In the genomic region with DNA sequence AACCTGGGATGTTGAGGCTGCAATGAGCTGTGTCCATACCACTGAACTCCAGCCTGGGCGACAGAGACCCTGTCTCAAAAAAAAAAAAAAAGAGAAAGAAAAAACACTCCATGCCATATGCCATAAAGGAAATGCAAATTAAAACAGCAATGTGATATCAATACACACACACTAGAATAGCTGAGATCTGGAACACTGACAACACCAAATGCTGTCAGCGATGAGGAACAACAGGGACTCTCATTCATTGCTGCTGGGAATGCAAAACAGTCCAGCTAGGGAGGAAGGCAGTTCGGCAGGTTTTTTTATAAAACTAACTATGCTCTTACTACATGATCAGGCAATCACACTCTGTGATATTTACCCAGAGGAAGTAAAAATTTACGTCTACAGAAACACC, we compare ENCODE assay signal across 22 cellular contexts. TPM values are rescaled to one million over a fixed set of nuclear protein-coding genes. Genes with fewer than 3 reads are reported as not detected.
DNase-seq lines count a peak whose midpoint lies in the region; ATAC-seq and TF ChIP-seq lines count a peak whose summit lies in the region.
"Had no signal": no experiment of that assay in that cellular context is flagged by ENCODE, and none has a peak within 500 bp of the region (broad histone marks: within the 10 kb centered on the region; RNA-seq: fewer than 3 reads in every experiment).

No MANE protein-coding gene starts in this region.

- intact Hi-C loops in colonic mucosa (cut with DNase I): loop anchor here (10.0 kb wide), 1 partner anchor 175 kb away; no protein-coding TSS in a partner anchor

- H3K4me2 ChIP-seq in neural progenitor cell: no peak overlapping the region
- H3K4me2 ChIP-seq: hepatocyte had no signal

- H3F3A ChIP-seq in neural progenitor cell (ENCODE audit: low read depth): peaks cover 25% of the 10 kb centered on the region

- CTCF ChIA-PET in activated CD8-positive, alpha-beta memory T cell treated with anti-CD3 and anti-CD28 coated beads, Interleukin-2, amount 10 ng/mL, durations not matched to agents 7 days and 5 days (lab: Charles Lee): interaction anchor here (0.8 to 1.5 kb wide), 3 partner anchors 17 to 115 kb away, joined by 3 read pairs; no protein-coding TSS in a partner anchor

- peaks cover 8% of the 10 kb centered on the region for H3K27me3 Mint-ChIP-seq in neural progenitor cell (ENCODE audit: insufficient read depth, low read depth)
- no peaks in the 10 kb centered on the region for H3K27me3 Mint-ChIP-seq in activated CD8-positive, alpha-beta memory T cell treated with anti-CD3 and anti-CD28 coated beads, Interleukin-2, amount 10 ng/mL, durations not matched to agents 7 days and 5 days
- H3K27me3 Mint-ChIP-seq: activated CD4-positive, alpha-beta T cell treated with anti-CD3 and anti-CD28 coated beads, Interleukin-2, amount 10 ng/mL, durations not matched to agents 7 days and 5 days; stimulated activated naive CD8-positive, alpha-beta T cell treated with anti-CD3 and anti-CD28 coated beads, Interleukin-15, Interleukin-2, amounts not matched to agents 100 ng/mL and 50 ng/mL, for 24 hours had no signal

- peaks cover 15% of the 10 kb centered on the region for H4K20me1 ChIP-seq in neural progenitor cell (ENCODE audit: low read depth)

- H3K27ac Mint-ChIP-seq in neural progenitor cell: peak overlapping the region; percentile 17
- no peak overlapping the region for H3K27ac Mint-ChIP-seq in activated CD8-positive, alpha-beta memory T cell treated with anti-CD3 and anti-CD28 coated beads, Interleukin-2, amount 10 ng/mL, durations not matched to agents 7 days and 5 days
- H3K27ac Mint-ChIP-seq: activated CD4-positive, alpha-beta T cell treated with anti-CD3 and anti-CD28 coated beads, Interleukin-2, amount 10 ng/mL, durations not matched to agents 7 days and 5 days; activated naive CD4-positive, alpha-beta T cell treated with anti-CD3 and anti-CD28 coated beads, Interleukin-2, amount 10 ng/mL, durations not matched to agents 7 days and 5 days; activated T-cell treated with anti-CD3 and anti-CD28 coated beads, Interleukin-2, amount 50 U/mL, for 72 hours; stimulated activated naive CD8-positive, alpha-beta T cell treated with anti-CD3 and anti-CD28 coated beads, Interleukin-15, Interleukin-2, amounts not matched to agents 100 ng/mL and 50 ng/mL, for 24 hours had no signal

- H3K4me1 ChIP-seq in colonic mucosa (peaks cover 15% of the 10 kb centered on the region), neural progenitor cell (peaks cover 12% of the 10 kb centered on the region)

- H3K9me3 ChIP-seq in colonic mucosa: no peaks in the 10 kb centered on the region
- H3K9me3 ChIP-seq in neural progenitor cell (ENCODE audit: low read depth): no peaks in the 10 kb centered on the region
- H3K9me3 ChIP-seq: esophagus squamous epithelium, psoas muscle, tibial artery had no signal

- no peaks in the 10 kb centered on the region for H3K9me3 Mint-ChIP-seq in neural progenitor cell
- no peaks in the 10 kb centered on the region for H3K9me3 Mint-ChIP-seq in activated CD8-positive, alpha-beta memory T cell treated with anti-CD3 and anti-CD28 coated beads, Interleukin-2, amount 10 ng/mL, durations not matched to agents 7 days and 5 days (ENCODE audit: low read depth)
- H3K9me3 Mint-ChIP-seq: activated CD4-positive, alpha-beta T cell treated with anti-CD3 and anti-CD28 coated beads, Interleukin-2, amount 10 ng/mL, durations not matched to agents 7 days and 5 days; activated naive CD4-positive, alpha-beta T cell treated with anti-CD3 and anti-CD28 coated beads, Interleukin-2, amount 10 ng/mL, durations not matched to agents 7 days and 5 days; activated T-cell treated with anti-CD3 and anti-CD28 coated beads, Interleukin-2, amount 50 U/mL, for 72 hours; stimulated activated naive CD8-positive, alpha-beta T cell treated with anti-CD3 and anti-CD28 coated beads, Interleukin-15, Interleukin-2, amounts not matched to agents 100 ng/mL and 50 ng/mL, for 24 hours had no signal

- H3K9ac ChIP-seq in colonic mucosa (ENCODE audit: low read depth in 2 of 2, low read length in 2 of 2) (no peak overlapping the region), neural progenitor cell (no peak overlapping the region)

- no peaks in the 10 kb centered on the region for H3K36me3 Mint-ChIP-seq in neural progenitor cell
- no peaks in the 10 kb centered on the region for H3K36me3 Mint-ChIP-seq in activated CD8-positive, alpha-beta memory T cell treated with anti-CD3 and anti-CD28 coated beads, Interleukin-2, amount 10 ng/mL, durations not matched to agents 7 days and 5 days
- H3K36me3 Mint-ChIP-seq: activated naive CD4-positive, alpha-beta T cell treated with anti-CD3 and anti-CD28 coated beads, Interleukin-2, amount 10 ng/mL, durations not matched to agents 7 days and 5 days had no signal

- H3K4me3 Mint-ChIP-seq in neural progenitor cell: no peak overlapping the region
- H3K4me3 Mint-ChIP-seq in activated CD8-positive, alpha-beta memory T cell treated with anti-CD3 and anti-CD28 coated beads, Interleukin-2, amount 10 ng/mL, durations not matched to agents 7 days and 5 days: no peak overlapping the region
- H3K4me3 Mint-ChIP-seq: activated CD4-positive, alpha-beta T cell treated with anti-CD3 and anti-CD28 coated beads, Interleukin-2, amount 10 ng/mL, durations not matched to agents 7 days and 5 days; activated naive CD4-positive, alpha-beta T cell treated with anti-CD3 and anti-CD28 coated beads, Interleukin-2, amount 10 ng/mL, durations not matched to agents 7 days and 5 days; activated T-cell treated with anti-CD3 and anti-CD28 coated beads, Interleukin-2, amount 50 U/mL, for 72 hours; stimulated activated naive CD8-positive, alpha-beta T cell treated with anti-CD3 and anti-CD28 coated beads, Interleukin-15, Interleukin-2, amounts not matched to agents 100 ng/mL and 50 ng/mL, for 24 hours had no signal

- H3K4me3 ChIP-seq in colonic mucosa (no peak overlapping the region), neural progenitor cell (no peak overlapping the region)
- H3K4me3 ChIP-seq: esophagus squamous epithelium, hepatocyte, psoas muscle, tibial artery had no signal

- H3K27ac ChIP-seq in colonic mucosa (no peak overlapping the region), neural progenitor cell (no peak overlapping the region)
- H3K27ac ChIP-seq: C4-2B, esophagus squamous epithelium, hepatocyte, psoas muscle, tibial artery, WERI-Rb-1 had no signal

- no peak overlapping the region for H2AFZ ChIP-seq in neural progenitor cell (replicated peaks)
- H2AFZ ChIP-seq: hepatocyte had no signal

- no peaks in the 10 kb centered on the region for H3K36me3 ChIP-seq in colonic mucosa
- H3K36me3 ChIP-seq in neural progenitor cell: no peaks in the 10 kb centered on the region
- H3K36me3 ChIP-seq: esophagus squamous epithelium, tibial artery, WERI-Rb-1 had no signal

- DNase-seq in NCI-H1048 (lab: John Stamatoyannopoulos, UW) (peak; percentile 67), NCI-H2171 (lab: John Stamatoyannopoulos, UW) (peak; percentile 41), colonic mucosa (peak; percentile 18), neural progenitor cell (ENCODE audit: low spot score) (no peak), NCI-H146 (lab: John Stamatoyannopoulos, UW) (no peak)
- no peak for DNase-seq in activated naive CD4-positive, alpha-beta T cell (lab: John Stamatoyannopoulos, UW)
- DNase-seq in activated CD8-positive, alpha-beta memory T cell treated with anti-CD3 and anti-CD28 coated beads, Interleukin-2, amount 10 ng/mL, durations not matched to agents 7 days and 5 days: no peak
- DNase-seq: activated CD4-positive, alpha-beta T cell treated with anti-CD3 and anti-CD28 coated beads, Interleukin-2, amount 10 ng/mL, durations not matched to agents 7 days and 5 days; activated naive CD4-positive, alpha-beta T cell treated with anti-CD3 and anti-CD28 coated beads, Interleukin-2, amount 10 ng/mL, durations not matched to agents 7 days and 5 days; activated T-cell treated with anti-CD3 and anti-CD28 coated beads, Interleukin-2, amount 50 U/mL, for 72 hours; esophagus squamous epithelium; NCI-H1436; NCI-H524 treated with DMSO at 0.1 percent for 48 hours; psoas muscle; RPMI8226; T-helper 2 cell; tibial artery; WERI-Rb-1 had no signal

- no peaks in the 10 kb centered on the region for H3K27me3 ChIP-seq in colonic mucosa
- no peaks in the 10 kb centered on the region for H3K27me3 ChIP-seq in neural progenitor cell
- H3K27me3 ChIP-seq: esophagus squamous epithelium, hepatocyte, tibial artery had no signal

- TF ChIP-seq CTCF in colonic mucosa (IDR thresholded peaks at IDR 0.05) (no peak), neural progenitor cell (IDR thresholded peaks at IDR 0.05) (no peak)

- peaks cover 11% of the 10 kb centered on the region for H3K4me1 Mint-ChIP-seq in neural progenitor cell
- peaks cover 12% of the 10 kb centered on the region for H3K4me1 Mint-ChIP-seq in activated CD8-positive, alpha-beta memory T cell treated with anti-CD3 and anti-CD28 coated beads, Interleukin-2, amount 10 ng/mL, durations not matched to agents 7 days and 5 days

- H3K79me2 ChIP-seq in neural progenitor cell (ENCODE audit: low read depth): no peaks in the 10 kb centered on the region
- H3K79me2 ChIP-seq: hepatocyte had no signal

- ATAC-seq in activated CD8-positive, alpha-beta memory T cell treated with anti-CD3 and anti-CD28 coated beads, Interleukin-2, amount 10 ng/mL, durations not matched to agents 7 days and 5 days: no peak
- no peak for ATAC-seq in HG02938 (IDR thresholded peaks at IDR 0.05; ENCODE audit: unreplicated experiment)
- ATAC-seq: activated T-cell treated with anti-CD3 and anti-CD28 coated beads, Interleukin-2, amount 50 U/mL, for 72 hours; psoas muscle had no signal

RNA-seq across cellular contexts. Expression of a gene that starts 3.4 kb away (rescaled TPM):
- 1 to 10 TPM; 4.3 to 4.5 TPM for total RNA-seq in colonic mucosa
- total RNA-seq in neural progenitor cell (ENCODE audit: low replicate concordance): 1.9 and 5.3 TPM in 2 replicates
- 1 to 10 TPM; 3.6 to 4.4 TPM for total RNA-seq in activated CD8-positive, alpha-beta memory T cell treated with anti-CD3 and anti-CD28 coated beads, Interleukin-2, amount 10 ng/mL, durations not matched to agents 7 days and 5 days

RNA-seq across cellular contexts. Expression of a gene that starts 5.4 kb away (rescaled TPM):
- total RNA-seq in colonic mucosa (10 to 100 TPM; 15.9 to 28.1 TPM), neural progenitor cell (ENCODE audit: low replicate concordance) (9.9 and 20.6 TPM in 2 replicates)
- total RNA-seq in activated CD8-positive, alpha-beta memory T cell treated with anti-CD3 and anti-CD28 coated beads, Interleukin-2, amount 10 ng/mL, durations not matched to agents 7 days and 5 days: 10 to 100 TPM; 23.8 to 29.8 TPM

RNA-seq across cellular contexts. Expression of a gene that starts 10.8 kb away (rescaled TPM):
- 100 to 1,000 TPM; 130 to 192 TPM for total RNA-seq in colonic mucosa
- 83.8 and 143 TPM in 2 replicates for total RNA-seq in neural progenitor cell (ENCODE audit: low replicate concordance)
- 100 to 1,000 TPM; 169 to 216 TPM for total RNA-seq in activated CD8-positive, alpha-beta memory T cell treated with anti-CD3 and anti-CD28 coated beads, Interleukin-2, amount 10 ng/mL, durations not matched to agents 7 days and 5 days

Comparison
In these comparisons a context has a peak if more than half of its experiments do, and no peak if none do; other contexts are left out.
1. DNase-seq: peak in NCI-H1048 (single experiment), NCI-H2171 (single experiment) and colonic mucosa (single experiment); none in neural progenitor cell (single experiment), activated naive CD4-positive, alpha-beta T cell (0 of 4), activated CD8-positive, alpha-beta memory T cell treated with anti-CD3 and anti-CD28 coated beads, Interleukin-2, amount 10 ng/mL, durations not matched to agents 7 days and 5 days (single experiment) and NCI-H146 (single experiment).